Comparison of ENCODE assay signal across 12 cellular contexts in the genomic region with DNA sequence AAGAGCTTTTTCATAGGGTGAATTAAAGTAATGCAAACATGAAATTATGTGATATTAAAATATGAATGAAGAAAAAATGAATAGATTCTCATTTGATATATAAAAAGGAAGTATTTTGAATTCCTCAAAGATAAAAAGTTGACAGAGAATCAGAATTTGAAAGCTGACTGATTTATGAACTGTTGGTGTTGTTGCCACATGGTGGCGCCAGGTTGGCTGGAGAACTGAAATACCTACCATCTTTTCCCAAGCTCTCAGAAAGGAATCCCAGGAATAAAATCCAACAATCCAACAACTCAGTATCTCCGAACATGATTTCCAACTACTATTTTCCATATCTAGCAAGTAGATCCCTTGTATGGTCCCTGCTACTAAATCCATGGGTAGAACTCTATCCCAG. TPM values are rescaled to one million over a fixed set of nuclear protein-coding genes. Genes with fewer than 3 reads are reported as not detected.
DNase-seq lines count a peak whose midpoint lies in the region; ATAC-seq, FAIRE-seq and TF ChIP-seq lines count a peak whose summit lies in the region.
"Had no signal": no experiment of that assay in that cellular context is flagged by ENCODE, and none has a peak within 500 bp of the region (broad histone marks: within the 10 kb centered on the region; RNA-seq: fewer than 3 reads in every experiment).

No MANE protein-coding gene starts in this region.

- 54 to 64% methylated on average over 2 of the region's 2 CpGs for WGBS in pancreas, 2 donors

- CTCF ChIA-PET in CD4-positive, alpha-beta memory T cell (lab: Charles Lee; ENCODE audit: partially characterized antibody): no interaction called here

- no peak overlapping the region for H3K9ac ChIP-seq in colonic mucosa (ENCODE audit: low read depth in 2 of 2, low read length in 2 of 2)

- peaks cover 0 to 4% (median under 1%) of the 10 kb centered on the region in 8 donors for H3K9me3 Mint-ChIP-seq in CD4-positive, alpha-beta memory T cell
- H3K9me3 Mint-ChIP-seq: activated T-cell treated with anti-CD3 and anti-CD28 coated beads, Interleukin-2, amount 50 U/mL, for 4 hours had no signal

- H3K9me3 ChIP-seq in colonic mucosa (no peaks in the 10 kb centered on the region), pancreas (no peaks in the 10 kb centered on the region)
- no peaks in the 10 kb centered on the region for H3K9me3 ChIP-seq in CD4-positive, alpha-beta memory T cell (ENCODE audit: control insufficient read depth in 1 of 2, low read length in 2 of 2)

- peaks cover 7 to 23% (median 15%) of the 10 kb centered on the region in 4 donors for H3K4me1 Mint-ChIP-seq in CD4-positive, alpha-beta memory T cell

- H3K36me3 Mint-ChIP-seq in CD4-positive, alpha-beta memory T cell: peaks cover 0 to 4% of the 10 kb centered on the region in 2 donors

- DNase-seq in LNCaP clone FGC (ENCODE audit: low read depth): peak; percentile 15
- peak; percentile 40 for DNase-seq in colonic mucosa
- DNase-seq in pancreas: peak in 3 of 6 donors; percentile 19 to 36 (median 25)
- no peak for DNase-seq in activated gamma-delta T cell (lab: John Stamatoyannopoulos, UW)
- no peak for DNase-seq in CD4-positive, alpha-beta memory T cell
- DNase-seq: activated T-cell treated with anti-CD3 and anti-CD28 coated beads, Interleukin-2, amount 50 U/mL, for 4 hours; naive thymus-derived CD4-positive, alpha-beta T cell had no signal

- H3K27ac ChIP-seq in colonic mucosa (no peak overlapping the region), pancreas (no peak overlapping the region)
- H3K27ac ChIP-seq in CD4-positive, alpha-beta memory T cell (ENCODE audit: low read depth, low read length): no peak overlapping the region
- H3K27ac ChIP-seq: epithelial cell of prostate had no signal

- H3K36me3 ChIP-seq in colonic mucosa (no peaks in the 10 kb centered on the region), pancreas (no peaks in the 10 kb centered on the region)
- H3K36me3 ChIP-seq in CD4-positive, alpha-beta memory T cell (ENCODE audit: insufficient read depth, low read length): no peaks in the 10 kb centered on the region

- POLR2A ChIA-PET in CD4-positive, alpha-beta memory T cell (lab: Charles Lee; ENCODE audit: partially characterized antibody): no interaction called here

- H3K4me3 Mint-ChIP-seq in CD4-positive, alpha-beta memory T cell: no peak overlapping the region
- H3K4me3 Mint-ChIP-seq: activated T-cell treated with anti-CD3 and anti-CD28 coated beads, Interleukin-2, amount 50 U/mL, for 4 hours; naive thymus-derived CD4-positive, alpha-beta T cell had no signal

- no peak overlapping the region for H3K27ac Mint-ChIP-seq in CD4-positive, alpha-beta memory T cell
- H3K27ac Mint-ChIP-seq: naive thymus-derived CD4-positive, alpha-beta T cell had no signal

- peaks cover 32 to 33% of the 10 kb centered on the region in 2 donors for H3K27me3 Mint-ChIP-seq in CD4-positive, alpha-beta memory T cell

- intact Hi-C loops in colonic mucosa (cut with DNase I): loop anchor here (5.0 kb wide), 1 partner anchor 365 kb away; no protein-coding TSS in a partner anchor
- intact Hi-C loops in pancreas (cut with DNase I): no loop called here
- intact Hi-C loops in CD4-positive, alpha-beta memory T cell (cut with micrococcal nuclease): no loop called here

- peak; percentile 56 for TF ChIP-seq CTCF in LNCaP clone FGC (IDR thresholded peaks at IDR 0.05; ENCODE audit: control insufficient read depth, extremely low read depth, insufficient read depth)
- peak; percentile 32 for TF ChIP-seq CTCF in colonic mucosa (IDR thresholded peaks at IDR 0.05)
- TF ChIP-seq CTCF in pancreas (IDR thresholded peaks at IDR 0.05): peak; percentile 6 to 31 (median 20)

- ATAC-seq in pancreas: no peak
- no peak for ATAC-seq in HG02981 (IDR thresholded peaks at IDR 0.05; ENCODE audit: unreplicated experiment)
- no peak for ATAC-seq in GM18511 (IDR thresholded peaks at IDR 0.05; ENCODE audit: unreplicated experiment)
- ATAC-seq: activated T-cell treated with anti-CD3 and anti-CD28 coated beads, Interleukin-2, amount 50 U/mL, for 4 hours; naive thymus-derived CD4-positive, alpha-beta T cell had no signal

- H3K27me3 ChIP-seq in colonic mucosa (peaks cover 12% of the 10 kb centered on the region), pancreas (no peaks in the 10 kb centered on the region)
- H3K27me3 ChIP-seq in CD4-positive, alpha-beta memory T cell (ENCODE audit: insufficient read depth, low read length): peaks cover 9% of the 10 kb centered on the region

- H3K4me3 ChIP-seq in LNCaP clone FGC (ENCODE audit: low read depth, low read length) (no peak overlapping the region), colonic mucosa (no peak overlapping the region), pancreas (no peak overlapping the region)
- H3K4me3 ChIP-seq in CD4-positive, alpha-beta memory T cell (ENCODE audit: low read length in 2 of 2): no peak overlapping the region

- peak; percentile 72 for FAIRE-seq in G401.6 (lab: Jason Lieb, UNC)
- FAIRE-seq in pancreas (lab: Jason Lieb, UNC): no peak

- no peaks in the 10 kb centered on the region for H3K4me1 ChIP-seq in colonic mucosa
- H3K4me1 ChIP-seq in pancreas: peaks cover 4 to 8% (median 6%) of the 10 kb centered on the region in 3 donors
- H3K4me1 ChIP-seq in CD4-positive, alpha-beta memory T cell (ENCODE audit: insufficient read depth, low read length): no peaks in the 10 kb centered on the region

RNA-seq across cellular contexts. Expression of a gene that starts 3.1 kb away (rescaled TPM):
- 1 to 10 TPM; 6.3 to 8.7 TPM for total RNA-seq in colonic mucosa
- total RNA-seq in pancreas: 10 to 100 TPM in 1 of 6 donors, 1 to 10 TPM in 5; 6.9 to 11.2 (median 8.7) TPM
- 1 to 10 TPM; 1.4 to 2.5 TPM for polyA plus RNA-seq in pancreas
- total RNA-seq in CD4-positive, alpha-beta memory T cell: not detected
- polyA plus RNA-seq in CD4-positive, alpha-beta memory T cell: not detected
- total RNA-seq: activated T-cell treated with anti-CD3 and anti-CD28 coated beads, Interleukin-2, amount 50 U/mL, for 4 hours; naive thymus-derived CD4-positive, alpha-beta T cell; RPMI7951 had no signal
- polyA plus RNA-seq: naive thymus-derived CD4-positive, alpha-beta T cell had no signal

Comparison
In these comparisons a context has a peak if more than half of its experiments do, and no peak if none do; other contexts are left out.
1. DNase-seq: peak in LNCaP clone FGC (single experiment) and colonic mucosa (single experiment); none in activated gamma-delta T cell (single experiment) and CD4-positive, alpha-beta memory T cell (0 of 5).
2. RNA of a gene that starts 3.1 kb away (total RNA-seq): 6.9 to 11.2 TPM in pancreas and 6.3 to 8.7 TPM in colonic mucosa; not detected in CD4-positive, alpha-beta memory T cell; every median in the first group is over 4 times any median in the second.
3. Peak in every context shown above with its lines, with median percentiles within 50 percentile points of each other: CTCF ChIP-seq.